ENCODE assay signal across 8 cellular contexts in genomic region chr6:28982476-28983266, GRCh38. TPM values are rescaled to one million over a fixed set of nuclear protein-coding genes. Genes with fewer than 3 reads are reported as not detected.
DNase-seq lines count a peak whose midpoint lies in the region; ATAC-seq and TF ChIP-seq lines count a peak whose summit lies in the region.

No MANE protein-coding gene starts in this region.

- peaks cover 0 to 8% (median 3%) of the 10 kb centered on the region in 9 donors for H3K27me3 ChIP-seq in heart left ventricle

- H3K27me3 Mint-ChIP-seq in activated naive CD4-positive, alpha-beta T cell treated with anti-CD3 and anti-CD28 coated beads for 36 hours (ENCODE audit: low read depth) = peaks cover 26% of the 10 kb centered on the region
- H3K27me3 Mint-ChIP-seq in activated T-helper 17 cell treated with anti-CD3 and anti-CD28 coated beads, Interleukin-2, amount 50 U/mL, for 72 hours = peaks cover 9% of the 10 kb centered on the region

- H3K4me3 ChIP-seq in heart left ventricle = peak overlapping the region; percentile 52 to 78 (median 68)

- DNase-seq in activated naive CD4-positive, alpha-beta T cell treated with anti-CD3 and anti-CD28 coated beads for 36 hours = peak; percentile 31
- no peak for DNase-seq in activated naive CD4-positive, alpha-beta T cell (lab: John Stamatoyannopoulos, UW)
- DNase-seq in NCI-H446 (lab: John Stamatoyannopoulos, UW) = peak; percentile 59 to 65
- no peak for DNase-seq in heart left ventricle
- DNase-seq in putamen (ENCODE audit: low spot score) = peak; percentile 50
- no peak for DNase-seq in GM10266 (ENCODE audit: extremely low spot score)

- no peaks in the 10 kb centered on the region for H3K9me3 Mint-ChIP-seq in activated naive CD4-positive, alpha-beta T cell treated with anti-CD3 and anti-CD28 coated beads for 36 hours
- H3K9me3 Mint-ChIP-seq in activated T-helper 17 cell treated with anti-CD3 and anti-CD28 coated beads, Interleukin-2, amount 50 U/mL, for 72 hours = no peaks in the 10 kb centered on the region

- no peak overlapping the region for H3K27ac Mint-ChIP-seq in activated naive CD4-positive, alpha-beta T cell treated with anti-CD3 and anti-CD28 coated beads for 36 hours
- peak overlapping the region; percentile 100 for H3K27ac Mint-ChIP-seq in activated T-helper 17 cell treated with anti-CD3 and anti-CD28 coated beads, Interleukin-2, amount 50 U/mL, for 72 hours

- peak overlapping the region; percentile 88 for H3K4me3 Mint-ChIP-seq in activated naive CD4-positive, alpha-beta T cell treated with anti-CD3 and anti-CD28 coated beads for 36 hours
- H3K4me3 Mint-ChIP-seq in activated T-helper 17 cell treated with anti-CD3 and anti-CD28 coated beads, Interleukin-2, amount 50 U/mL, for 72 hours = peak overlapping the region; percentile 87

- H3K36me3 Mint-ChIP-seq in activated naive CD4-positive, alpha-beta T cell treated with anti-CD3 and anti-CD28 coated beads for 36 hours (ENCODE audit: low read depth) = peaks cover 4% of the 10 kb centered on the region
- peaks cover 16% of the 10 kb centered on the region for H3K36me3 Mint-ChIP-seq in activated T-helper 17 cell treated with anti-CD3 and anti-CD28 coated beads, Interleukin-2, amount 50 U/mL, for 72 hours (ENCODE audit: low read depth)

- no peaks in the 10 kb centered on the region for H3K36me3 ChIP-seq in heart left ventricle

- peak; percentile 41 for ATAC-seq in activated T-helper 17 cell treated with anti-CD3 and anti-CD28 coated beads, Interleukin-2, amount 50 U/mL, for 72 hours (replicated peaks)
- ATAC-seq in heart left ventricle = peak in 3 of 4 donors; percentile 42 to 56 (median 45)
- no peak for ATAC-seq in GM19397 (IDR thresholded peaks at IDR 0.05; ENCODE audit: unreplicated experiment)

- no peak for TF ChIP-seq POLR2A in heart left ventricle (IDR thresholded peaks at IDR 0.05)

- intact Hi-C loops in activated naive CD4-positive, alpha-beta T cell treated with anti-CD3 and anti-CD28 coated beads for 36 hours (cut with micrococcal nuclease) = loop anchor here (1.0 to 10.0 kb wide), 4 partner anchors 22 to 1508 kb away; partner anchors contain the start of genes ZNF184 and ZNF311
- intact Hi-C loops in heart left ventricle (cut with DNase I) = loop anchor here (1.0 to 10.0 kb wide), 13 partner anchors 35 to 1088 kb away; partner anchors contain the start of gene TRIM27 (in 3 of the 10)

- peak in 1 of 12 donors; percentile 10 for TF ChIP-seq CTCF in heart left ventricle (IDR thresholded peaks at IDR 0.05)
- TF ChIP-seq CTCF in GM10266 (IDR thresholded peaks at IDR 0.05; ENCODE audit: control insufficient read depth, insufficient read depth, low read depth, missing control alignments) = no peak

- H3K27ac ChIP-seq in heart left ventricle = peak overlapping the region; percentile 8 to 84 (median 68)

- H3K4me1 Mint-ChIP-seq in activated naive CD4-positive, alpha-beta T cell treated with anti-CD3 and anti-CD28 coated beads for 36 hours (ENCODE audit: low read depth) = peaks cover 46% of the 10 kb centered on the region
- H3K4me1 Mint-ChIP-seq in activated T-helper 17 cell treated with anti-CD3 and anti-CD28 coated beads, Interleukin-2, amount 50 U/mL, for 72 hours = peaks cover 24% of the 10 kb centered on the region

- WGBS in heart left ventricle, 4 donors = 16 to 23% (median 20%) methylated on average over 17 of the region's 17 CpGs

- no peaks in the 10 kb centered on the region for H3K9me3 ChIP-seq in heart left ventricle

- H3K4me1 ChIP-seq in heart left ventricle = peaks cover 0 to 31% (median 5%) of the 10 kb centered on the region in 12 donors

- CTCF ChIA-PET in activated naive CD4-positive, alpha-beta T cell treated with anti-CD3 and anti-CD28 coated beads for 36 hours (lab: Charles Lee) = interaction anchor here (0.6 to 1.7 kb wide), 5 partner anchors 31 to 146 kb away, joined by 3 to 7 read pairs (median 4); no protein-coding TSS in a partner anchor

RNA-seq across cellular contexts. Expression of gene ZNF311, which starts 22.4 kb away (rescaled TPM):
- under 1 TPM; 0.57 to 0.69 TPM for total RNA-seq in activated naive CD4-positive, alpha-beta T cell treated with anti-CD3 and anti-CD28 coated beads for 36 hours
- under 1 TPM; 0.35 to 0.71 TPM for total RNA-seq in activated T-helper 17 cell treated with anti-CD3 and anti-CD28 coated beads, Interleukin-2, amount 50 U/mL, for 72 hours
- total RNA-seq in heart left ventricle = under 1 TPM in 7 of 9 donors, not detected in 2; 0.07 to 0.84 (median 0.20) TPM
- under 1 TPM; 0.21 to 0.34 TPM for polyA plus RNA-seq in heart left ventricle

RNA-seq across cellular contexts. Expression of gene TRIM27, which starts 58.9 kb away (rescaled TPM):
- total RNA-seq in activated naive CD4-positive, alpha-beta T cell treated with anti-CD3 and anti-CD28 coated beads for 36 hours = 10 to 100 TPM; 35.8 to 41.4 TPM
- 10 to 100 TPM; 34.4 to 51.2 TPM for total RNA-seq in activated T-helper 17 cell treated with anti-CD3 and anti-CD28 coated beads, Interleukin-2, amount 50 U/mL, for 72 hours
- 10 to 100 TPM; 14.7 to 37.7 (median 19.8) TPM for total RNA-seq in heart left ventricle
- 10 to 100 TPM; 15.1 to 33.5 TPM for polyA plus RNA-seq in heart left ventricle

Comparison
In these comparisons a context has a peak if more than half of its experiments do, and no peak if none do; other contexts are left out.
1. DNase-seq: peak in activated naive CD4-positive, alpha-beta T cell treated with anti-CD3 and anti-CD28 coated beads for 36 hours (single experiment), NCI-H446 (2 of 2) and putamen (single experiment); none in activated naive CD4-positive, alpha-beta T cell (0 of 4), heart left ventricle (0 of 5) and GM10266 (single experiment).